ENCODE assay signal across 18 cellular contexts in genomic region chr10:49082767-49083166, GRCh38. TPM values are rescaled to one million over a fixed set of nuclear protein-coding genes. Genes with fewer than 3 reads are reported as not detected.
DNase-seq lines count a peak whose midpoint lies in the region; ATAC-seq, FAIRE-seq and TF ChIP-seq lines count a peak whose summit lies in the region.
"Had no signal": no experiment of that assay in that cellular context is flagged by ENCODE, and none has a peak within 500 bp of the region (broad histone marks: within the 10 kb centered on the region; RNA-seq: fewer than 3 reads in every experiment).

No MANE protein-coding gene starts in this region.

- H3K9ac ChIP-seq in H9 (ENCODE audit: extremely low read depth, insufficient read length, low read length): no peak overlapping the region

- H3K9me3 Mint-ChIP-seq in H9: peaks cover 15 to 19% of the 10 kb centered on the region in 2 experiments

- no peak overlapping the region for H3K4me2 ChIP-seq in H9 (ENCODE audit: insufficient read depth, insufficient read length, low read length)

- H3K27ac ChIP-seq in H9 (ENCODE audit: insufficient read length, low read depth, low read length) (no peak overlapping the region), sigmoid colon (peak overlapping the region in 3 of 4 donors; percentile 41 to 68 (median 65))

- H3K79me2 ChIP-seq in H9 (ENCODE audit: insufficient read depth, low read length): no peaks in the 10 kb centered on the region

- H3K23ac ChIP-seq in H9 (ENCODE audit: insufficient read length, low read depth, low read length): no peak overlapping the region

- H3K14ac ChIP-seq in H9 (ENCODE audit: insufficient read depth, low read length): 0 out of 2 replicates have a peak overlapping the region, but pooled peaks have one; percentile 3

- peaks cover 23 to 27% of the 10 kb centered on the region in 2 experiments for H3K4me1 Mint-ChIP-seq in H9
- H3K4me1 Mint-ChIP-seq: CD8-positive, alpha-beta memory T cell had no signal

- no peak overlapping the region for H2AFZ ChIP-seq in H9 (ENCODE audit: low read length)

- peaks cover 19% of the 10 kb centered on the region for H3K27me3 Mint-ChIP-seq in H9 (ENCODE audit: low read depth)
- H3K27me3 Mint-ChIP-seq: CD8-positive, alpha-beta memory T cell had no signal

- H3K36me3 ChIP-seq in sigmoid colon (peaks cover 0 to 6% (median 3%) of the 10 kb centered on the region in 4 donors), BE2C (no peaks in the 10 kb centered on the region)

- H2BK20ac ChIP-seq in H9 (ENCODE audit: low read depth, low read length, poor library complexity, severe bottlenecking): no peak overlapping the region

- no peak overlapping the region for H3K4ac ChIP-seq in H9 (ENCODE audit: low read depth, low read length)

- H3K18ac ChIP-seq in H9 (ENCODE audit: insufficient read length, low read depth, low read length): no peak overlapping the region

- FAIRE-seq in RCC 7860 (lab: Jason Lieb, UNC): no peak
- FAIRE-seq: urothelium cell line had no signal

- H3K23me2 ChIP-seq in H9 (ENCODE audit: insufficient read length, low read depth, low read length, poor library complexity, severe bottlenecking): no peaks in the 10 kb centered on the region

- H2BK12ac ChIP-seq in H9 (ENCODE audit: insufficient read length, low read depth, low read length): no peak overlapping the region

- DNase-seq in H9: no peak
- peak; percentile 97 for DNase-seq in cerebellar cortex (ENCODE audit: low spot score)
- peak; percentile 39 for DNase-seq in islet precursor cell
- no peak for DNase-seq in sigmoid colon
- no peak for DNase-seq in DMS153 (lab: John Stamatoyannopoulos, UW)
- DNase-seq in RCC 7860 (ENCODE audit: low spot score): no peak
- no peak for DNase-seq in BE2C
- DNase-seq: ACHN; CD8-positive, alpha-beta memory T cell; effector CD8-positive, alpha-beta T cell; NCI-H2107; nephron progenitor cell had no signal

- H2BK5ac ChIP-seq in H9 (ENCODE audit: insufficient read length, low read length): no peak overlapping the region

- peaks cover 4 to 15% (median 4%) of the 10 kb centered on the region in 3 experiments; a peak in 6 of 7 replicates for H3K36me3 Mint-ChIP-seq in H9 (ENCODE audit: insufficient read depth in 1 of 3, low read depth in 3 of 3)

- H3K79me1 ChIP-seq in H9 (ENCODE audit: insufficient read depth, low read depth, low read length, poor library complexity, severe bottlenecking): no peaks in the 10 kb centered on the region

- WGBS in H9 (ENCODE audit: extremely low coverage, insufficient read length, low lambda C conversion rate): no CpG with 5 or more reads among the region's 2 CpGs
- 76 to 94% methylated on average over 2 of the region's 2 CpGs for WGBS in sigmoid colon, 2 donors

- H3K27ac Mint-ChIP-seq in H9: no peak overlapping the region; a peak in 1 of 7 replicates
- H3K27ac Mint-ChIP-seq: CD8-positive, alpha-beta memory T cell; nephron progenitor cell had no signal

- no peak overlapping the region for H4K8ac ChIP-seq in H9 (replicated peaks; ENCODE audit: insufficient read length, low read depth, low read length)

- no peak for ATAC-seq in GM21576 (IDR thresholded peaks at IDR 0.05; ENCODE audit: unreplicated experiment)
- ATAC-seq: activated CD4-positive, CD25-positive, alpha-beta regulatory T cell treated with anti-CD3 and anti-CD28 coated beads, Interleukin-2, amount 50 U/mL, for 24 hours had no signal

- TF ChIP-seq EP300 in sigmoid colon (IDR thresholded peaks at IDR 0.05): no peak

- H2BK120ac ChIP-seq in H9 (ENCODE audit: low read depth, low read length, poor library complexity, severe bottlenecking): no peak overlapping the region

- H3K4me3 Mint-ChIP-seq in H9: peak overlapping the region in 1 of 2 experiments; percentile 8; a peak in 1 of 5 replicates
- H3K4me3 Mint-ChIP-seq: CD8-positive, alpha-beta memory T cell; nephron progenitor cell had no signal

- H3K9me3 ChIP-seq in H9 (ENCODE audit: control insufficient read depth, low read depth, low read length) (no peaks in the 10 kb centered on the region), sigmoid colon (peaks cover 0 to 5% (median 3%) of the 10 kb centered on the region in 4 donors), BE2C (no peaks in the 10 kb centered on the region)

- no peak overlapping the region for H3K4me3 ChIP-seq in sigmoid colon
- H3K4me3 ChIP-seq in BE2C (ENCODE audit: low read depth, low read length): no peak overlapping the region
- H3K4me3 ChIP-seq: lung had no signal

- no peak for TF ChIP-seq POLR2A in sigmoid colon (IDR thresholded peaks at IDR 0.05)

- H4K91ac ChIP-seq in H9 (ENCODE audit: insufficient read length, low read depth, low read length): no peak overlapping the region

- H3K4me1 ChIP-seq in H9 (ENCODE audit: insufficient read depth, low read length): peaks cover 3% of the 10 kb centered on the region; the same call in 1 of the 2 replicates
- H3K4me1 ChIP-seq in sigmoid colon: peaks cover 0 to 45% (median 37%) of the 10 kb centered on the region in 4 donors
- no peaks in the 10 kb centered on the region for H3K4me1 ChIP-seq in BE2C

- no peaks in the 10 kb centered on the region; the same call in 1 of the 2 replicates for H3K27me3 ChIP-seq in H9 (ENCODE audit: insufficient read depth, low read length)
- H3K27me3 ChIP-seq in sigmoid colon: no peaks in the 10 kb centered on the region
- H3K27me3 ChIP-seq in BE2C: no peaks in the 10 kb centered on the region

- no peak overlapping the region for H3T11ph ChIP-seq in H9 (ENCODE audit: low read length)

- TF ChIP-seq CTCF in H9 (conservative IDR thresholded peaks at IDR 0.05) (no peak), sigmoid colon (IDR thresholded peaks at IDR 0.05) (no peak), BE2C (IDR thresholded peaks at IDR 0.05; ENCODE audit: low read depth, low read length) (no peak)

- no peak overlapping the region for H3K56ac ChIP-seq in H9 (ENCODE audit: insufficient read length, low read depth, low read length)

- H4K20me1 ChIP-seq in H9 (ENCODE audit: control insufficient read depth, insufficient read depth, insufficient read length): no peaks in the 10 kb centered on the region

- H2BK15ac ChIP-seq in H9 (ENCODE audit: low read depth, low read length): no peak overlapping the region

- H4K5ac ChIP-seq in H9 (ENCODE audit: insufficient read length, low read depth, low read length): no peak overlapping the region

- intact Hi-C loops in sigmoid colon (cut with DNase I): no loop called here

- H2AK5ac ChIP-seq in H9 (ENCODE audit: insufficient read length, low read length): no peak overlapping the region

RNA-seq across cellular contexts. Expression of gene VSTM4, which starts 32.6 kb away (rescaled TPM):
- total RNA-seq in H9 (2021): 0.35 and 0.44 TPM in 2 replicates
- total RNA-seq in sigmoid colon: 10 to 100 TPM in 2 of 4 donors, 1 to 10 TPM in 2; 9.5 to 13.3 (median 10.9) TPM
- 1 to 10 TPM in 2 of 3 donors, under 1 TPM in 1; 0.23 to 3.3 (median 1.2) TPM for polyA plus RNA-seq in sigmoid colon
- 1.0 TPM for polyA plus RNA-seq in BE2C (2012; ENCODE audit: insufficient read depth, insufficient read length, low read depth)
- total RNA-seq: MCF 10A had no signal
- polyA plus RNA-seq: CD8-positive, alpha-beta memory T cell had no signal

RNA-seq across cellular contexts. Expression of gene FAM170B, which starts 51.1 kb away (rescaled TPM):
- total RNA-seq in H9 (2021) (not detected in 2 replicates), sigmoid colon (not detected)
- polyA plus RNA-seq in sigmoid colon: not detected
- polyA plus RNA-seq in BE2C (2012; ENCODE audit: insufficient read depth, insufficient read length, low read depth): not detected
- total RNA-seq: CD8-positive, alpha-beta memory T cell; H4; MCF 10A had no signal
- polyA plus RNA-seq: CD8-positive, alpha-beta memory T cell had no signal

Comparison
In these comparisons a context has a peak if more than half of its experiments do, and no peak if none do; other contexts are left out.
1. DNase-seq: peak in cerebellar cortex (single experiment) and islet precursor cell (single experiment); none in H9 (single experiment), sigmoid colon (single experiment), DMS153 (single experiment), RCC 7860 (single experiment) and BE2C (single experiment).